Comparison of ENCODE assay signal across 8 cellular contexts in genomic region chr22:26398741-26399153, GRCh38. TPM values are rescaled to one million over a fixed set of nuclear protein-coding genes. Genes with fewer than 3 reads are reported as not detected.
DNase-seq lines count a peak whose midpoint lies in the region; ATAC-seq and TF ChIP-seq lines count a peak whose summit lies in the region.

No MANE protein-coding gene starts in this region.

- H3K27ac Mint-ChIP-seq in GM23338: no peak overlapping the region

- WGBS in thyroid gland, 2 donors: 28 to 36% methylated on average over 3 of the region's 3 CpGs

- intact Hi-C loops in thyroid gland (cut with DNase I): no loop called here

- no peak overlapping the region for H3K4me3 Mint-ChIP-seq in GM23338

- peaks cover 15% of the 10 kb centered on the region for H3K27me3 Mint-ChIP-seq in GM23338 (ENCODE audit: insufficient read depth, low read depth, poor library complexity)

- H3K4me2 ChIP-seq in GM23338 (no peak overlapping the region), fibroblast of lung (ENCODE audit: extremely low read depth, insufficient read depth, low read length) (no peak overlapping the region)

- H3F3A ChIP-seq in GM23338 (replicated peaks; ENCODE audit: low read depth): no peaks in the 10 kb centered on the region

- peaks cover 5% of the 10 kb centered on the region; the same call in 1 of the 2 replicates for H3K9me2 ChIP-seq in GM23338 (ENCODE audit: insufficient read depth)

- no peak overlapping the region for H3K9ac ChIP-seq in fibroblast of lung (ENCODE audit: insufficient read depth, low read length)

- DNase-seq in BE2C (peak; percentile 54), GM23338 (ENCODE audit: low spot score) (peak; percentile 84), OCI-M1 (lab: John Stamatoyannopoulos, UW) (peak; percentile 92), fibroblast of lung (ENCODE audit: low read depth in 2 of 2) (peak; percentile 70 to 77), thyroid gland (peak; percentile 43)
- DNase-seq in activated T-cell treated with anti-CD3 and anti-CD28 coated beads, Interleukin-2, amount 50 U/mL, for 48 hours: peak; percentile 51 to 57

- no peaks in the 10 kb centered on the region for H3K9me3 Mint-ChIP-seq in GM23338

- no peaks in the 10 kb centered on the region for H3K27me3 ChIP-seq in BE2C
- H3K27me3 ChIP-seq in GM23338 (ENCODE audit: insufficient read depth): no peaks in the 10 kb centered on the region
- H3K27me3 ChIP-seq in fibroblast of lung (ENCODE audit: control insufficient read depth, insufficient read depth, low read length): no peaks in the 10 kb centered on the region
- H3K27me3 ChIP-seq in neutrophil: no peaks in the 10 kb centered on the region
- no peaks in the 10 kb centered on the region for H3K27me3 ChIP-seq in thyroid gland

- H4K20me1 ChIP-seq in GM23338 (replicated peaks; ENCODE audit: insufficient read depth): no peaks in the 10 kb centered on the region
- H4K20me1 ChIP-seq in fibroblast of lung (ENCODE audit: control insufficient read depth, extremely low read depth, insufficient read depth, low read length): no peaks in the 10 kb centered on the region

- TF ChIP-seq CTCF in BE2C (IDR thresholded peaks at IDR 0.05; ENCODE audit: low read depth, low read length) (peak; percentile 73), GM23338 (conservative IDR thresholded peaks at IDR 0.05; ENCODE audit: low read depth in 2 of 2) (peak; percentile 84 to 87), fibroblast of lung (conservative IDR thresholded peaks at IDR 0.05 in 1 of 2, IDR thresholded peaks at IDR 0.05 in 1 of 2; ENCODE audit: low read depth in 1 of 2, low read length in 2 of 2) (peak; percentile 68 to 76), neutrophil (IDR thresholded peaks at IDR 0.05) (peak; percentile 51), thyroid gland (IDR thresholded peaks at IDR 0.05) (peak in 5 of 6 experiments; percentile 21 to 59 (median 32))

- no peaks in the 10 kb centered on the region for H3K36me3 Mint-ChIP-seq in GM23338 (ENCODE audit: low read depth)

- H3K79me2 ChIP-seq in GM23338 (replicated peaks; ENCODE audit: insufficient read depth): no peaks in the 10 kb centered on the region
- H3K79me2 ChIP-seq in fibroblast of lung (ENCODE audit: control insufficient read depth, insufficient read depth, low read length): no peaks in the 10 kb centered on the region

- no peak for TF ChIP-seq POLR2A in thyroid gland (IDR thresholded peaks at IDR 0.05)

- H2AFZ ChIP-seq in GM23338 (no peak overlapping the region), fibroblast of lung (ENCODE audit: low read length) (no peak overlapping the region)

- no peaks in the 10 kb centered on the region for H3K36me3 ChIP-seq in BE2C
- no peaks in the 10 kb centered on the region for H3K36me3 ChIP-seq in GM23338 (ENCODE audit: insufficient read depth)
- no peaks in the 10 kb centered on the region for H3K36me3 ChIP-seq in fibroblast of lung (ENCODE audit: control insufficient read depth, insufficient read depth, low read length)
- H3K36me3 ChIP-seq in neutrophil: no peaks in the 10 kb centered on the region
- H3K36me3 ChIP-seq in thyroid gland: no peaks in the 10 kb centered on the region

- H3K4me1 Mint-ChIP-seq in GM23338: peaks cover 12% of the 10 kb centered on the region

- ATAC-seq in GM23338: peak; percentile 69
- no peak for ATAC-seq in GM19035 (IDR thresholded peaks at IDR 0.05; ENCODE audit: unreplicated experiment)

- H3K4me1 ChIP-seq in BE2C (no peaks in the 10 kb centered on the region), GM23338 (ENCODE audit: insufficient read depth) (no peaks in the 10 kb centered on the region; the same call in 1 of the 2 replicates), fibroblast of lung (ENCODE audit: control insufficient read depth, extremely low read depth, insufficient read depth, low read length) (no peaks in the 10 kb centered on the region), neutrophil (ENCODE audit: control insufficient read depth in 1 of 2, insufficient read depth in 1 of 2, low read depth in 1 of 2, low read length in 1 of 2) (no peaks in the 10 kb centered on the region), thyroid gland (no peaks in the 10 kb centered on the region)

- H3K4me3 ChIP-seq in BE2C (ENCODE audit: low read depth, low read length): no peak overlapping the region
- no peak overlapping the region for H3K4me3 ChIP-seq in GM23338
- H3K4me3 ChIP-seq in fibroblast of lung (replicated peaks in 1 of 4; ENCODE audit: control extremely low read depth in 1 of 4, insufficient read depth in 1 of 4, low read depth in 3 of 4, low read length in 4 of 4): no peak overlapping the region
- H3K4me3 ChIP-seq in neutrophil (ENCODE audit: low read depth in 1 of 2, low read length in 1 of 2): no peak overlapping the region
- no peak overlapping the region for H3K4me3 ChIP-seq in thyroid gland (replicated peaks in 1 of 3)

- H3K9me3 ChIP-seq in BE2C (no peaks in the 10 kb centered on the region), fibroblast of lung (ENCODE audit: control insufficient read depth, insufficient read depth, low read depth, low read length) (no peaks in the 10 kb centered on the region), neutrophil (no peaks in the 10 kb centered on the region), thyroid gland (no peaks in the 10 kb centered on the region)

- H3K27ac ChIP-seq in GM23338 (ENCODE audit: low read depth) (no peak overlapping the region), fibroblast of lung (ENCODE audit: insufficient read depth, low read length) (no peak overlapping the region), neutrophil (no peak overlapping the region), thyroid gland (no peak overlapping the region)

TF ChIP-seq in GM23338, 12 proteins besides CTCF, POLR2A, EP300 and RAD21 (continues in another document):
- TF ChIP-seq REST (IDR thresholded peaks at IDR 0.05; ENCODE audit: unreplicated experiment) (no peak), CREB1 (CRISPR knock-in tag; IDR thresholded peaks at IDR 0.05; ENCODE audit: low read depth) (no peak), ETS1 (IDR thresholded peaks at IDR 0.05) (no peak), POLR2AphosphoS5 (IDR thresholded peaks at IDR 0.05; ENCODE audit: low read depth) (no peak)

RNA-seq across cellular contexts. Expression of gene ASPHD2, which starts 30.3 kb away (rescaled TPM):
- polyA plus RNA-seq in BE2C (2012; ENCODE audit: insufficient read depth, insufficient read length, low read depth): 1.4 TPM
- 9.3 and 10.0 TPM in 2 replicates for total RNA-seq in GM23338 (2014; rRNA removed; shearing (Covaris generic))
- 6.0 and 8.3 TPM in 2 replicates for polyA plus RNA-seq in GM23338 (2016; fragmentation: Nextera tagmentation; extraction: Ambion mirVana)
- total RNA-seq in fibroblast of lung: 1.5 and 1.7 TPM in 2 replicates
- 0.42 and 0.88 TPM in 2 replicates for polyA plus RNA-seq in fibroblast of lung
- polyA plus RNA-seq in fibroblast of lung (2012): 0.50 and 1.2 TPM in 2 replicates
- polyA minus RNA-seq in fibroblast of lung (ENCODE audit: low replicate concordance): 0.16 and 1.7 TPM in 2 replicates
- total RNA-seq in thyroid gland: 1 to 10 TPM in 3 of 4 donors, under 1 TPM in 1; 0.38 to 2.4 (median 1.6) TPM

Comparison
In these comparisons a context has a peak if more than half of its experiments do, and no peak if none do; other contexts are left out.
1. CTCF ChIP-seq: peak in every context shown above with its lines; median percentile 86 in GM23338; 73 in BE2C; 72 in fibroblast of lung; 51 in neutrophil; 32 in thyroid gland.